In genomic region chr2:219003267-219003634, GRCh38 we compare ENCODE assay signal across 9 cellular contexts. TPM values are rescaled to one million over a fixed set of nuclear protein-coding genes. Genes with fewer than 3 reads are reported as not detected.
DNase-seq lines count a peak whose midpoint lies in the region; ATAC-seq and TF ChIP-seq lines count a peak whose summit lies in the region.
"Had no signal": no experiment of that assay in that cellular context is flagged by ENCODE, and none has a peak within 500 bp of the region (broad histone marks: within the 10 kb centered on the region; RNA-seq: fewer than 3 reads in every experiment).

No MANE protein-coding gene starts in this region.

- TF ChIP-seq EP300 in suprapubic skin (IDR thresholded peaks at IDR 0.05), result no peak

- no peak for ATAC-seq in activated T-cell treated with anti-CD3 and anti-CD28 coated beads, Interleukin-2, amount 50 U/mL, for 72 hours (replicated peaks in 1 of 2)
- ATAC-seq in T-cell (replicated peaks in 1 of 4), result no peak
- no peak for ATAC-seq in GM18498 (IDR thresholded peaks at IDR 0.05; ENCODE audit: unreplicated experiment)

- H3K4me1 ChIP-seq in suprapubic skin, result peaks cover 26% of the 10 kb centered on the region

- POLR2A ChIA-PET in T-cell (lab: Charles Lee), result no interaction called here

- H3K36me3 Mint-ChIP-seq in activated T-cell treated with anti-CD3 and anti-CD28 coated beads, Interleukin-2, amount 50 U/mL, for 72 hours (ENCODE audit: insufficient read depth in 2 of 2), result no peaks in the 10 kb centered on the region
- H3K36me3 Mint-ChIP-seq in T-cell, result no peaks in the 10 kb centered on the region

- TF ChIP-seq CTCF in suprapubic skin (IDR thresholded peaks at IDR 0.05), result no peak

- peaks cover 22% of the 10 kb centered on the region for H3K4me1 Mint-ChIP-seq in activated T-cell treated with anti-CD3 and anti-CD28 coated beads, Interleukin-2, amount 50 U/mL, for 72 hours (ENCODE audit: low read depth)
- peaks cover 10 to 22% (median 18%) of the 10 kb centered on the region in 3 donors for H3K4me1 Mint-ChIP-seq in T-cell

- CTCF ChIA-PET in T-cell (lab: Charles Lee), result interaction anchor here in 1 of 2 donors (0.9 kb wide), 1 partner anchor 9 kb away, joined by 3 read pairs; no protein-coding TSS in a partner anchor

- H3K9me3 Mint-ChIP-seq in activated T-cell treated with anti-CD3 and anti-CD28 coated beads, Interleukin-2, amount 50 U/mL, for 72 hours, result no peaks in the 10 kb centered on the region
- no peaks in the 10 kb centered on the region for H3K9me3 Mint-ChIP-seq in T-cell

- no peak overlapping the region for H3K27ac ChIP-seq in suprapubic skin
- H3K27ac ChIP-seq: heart right ventricle had no signal

- TF ChIP-seq POLR2A in suprapubic skin (IDR thresholded peaks at IDR 0.05), result no peak

- H3K4me3 Mint-ChIP-seq in activated T-cell treated with anti-CD3 and anti-CD28 coated beads, Interleukin-2, amount 50 U/mL, for 72 hours, result peak overlapping the region; percentile 17 to 37
- H3K4me3 Mint-ChIP-seq in T-cell, result peak overlapping the region; percentile 2 to 72 (median 11)

- peaks cover 89% of the 10 kb centered on the region for H3K27me3 ChIP-seq in suprapubic skin

- 38% methylated on average over 5 of the region's 20 CpGs for WGBS in suprapubic skin

- no peak overlapping the region for H3K27ac Mint-ChIP-seq in activated T-cell treated with anti-CD3 and anti-CD28 coated beads, Interleukin-2, amount 50 U/mL, for 72 hours
- H3K27ac Mint-ChIP-seq in T-cell, result no peak overlapping the region

- DNase-seq in activated T-cell treated with anti-CD3 and anti-CD28 coated beads, Interleukin-2, amount 50 U/mL, for 72 hours, result no peak
- no peak for DNase-seq in activated T-cell treated with anti-CD3 and anti-CD28 coated beads for 4 hours
- DNase-seq in T-cell, result no peak
- peak; percentile 96 for DNase-seq in iPS-NIHi11 (ENCODE audit: low spot score)
- DNase-seq in suprapubic skin (ENCODE audit: low spot score in 2 of 2), result no peak
- no peak for DNase-seq in H4 (ENCODE audit: low spot score)
- no peak for DNase-seq in GDM1 (lab: John Stamatoyannopoulos, UW)
- DNase-seq: heart right ventricle had no signal

- H3K27me3 Mint-ChIP-seq in activated T-cell treated with anti-CD3 and anti-CD28 coated beads, Interleukin-2, amount 50 U/mL, for 72 hours (ENCODE audit: low read depth), result peaks cover 72% of the 10 kb centered on the region
- peaks cover 54 to 72% of the 10 kb centered on the region in 2 donors for H3K27me3 Mint-ChIP-seq in T-cell

- H3K36me3 ChIP-seq in suprapubic skin, result no peaks in the 10 kb centered on the region
- H3K36me3 ChIP-seq: heart right ventricle had no signal

- H3K4me3 ChIP-seq in suprapubic skin, result peak overlapping the region; percentile 41

- H3K9me3 ChIP-seq in suprapubic skin, result no peaks in the 10 kb centered on the region
- H3K9me3 ChIP-seq: heart right ventricle had no signal

RNA-seq across cellular contexts. Expression of gene CRYBA2, which starts 10.0 kb away (rescaled TPM):
- total RNA-seq in activated T-cell treated with anti-CD3 and anti-CD28 coated beads, Interleukin-2, amount 50 U/mL, for 72 hours, result not detected
- total RNA-seq in T-cell (not detected), suprapubic skin (not detected)
- total RNA-seq in H4 (2014; rRNA removed; shearing (Covaris generic)), result not detected in 2 replicates
- total RNA-seq: heart right ventricle had no signal

RNA-seq across cellular contexts. Expression of gene FEV, which starts 18.3 kb away (rescaled TPM):
- total RNA-seq in activated T-cell treated with anti-CD3 and anti-CD28 coated beads, Interleukin-2, amount 50 U/mL, for 72 hours, result not detected
- not detected for total RNA-seq in T-cell
- not detected for total RNA-seq in suprapubic skin
- not detected in 2 replicates for total RNA-seq in H4 (2014; rRNA removed; shearing (Covaris generic))
- total RNA-seq: heart right ventricle had no signal

RNA-seq across cellular contexts. Expression of gene CFAP65, which starts 38.1 kb away (rescaled TPM):
- total RNA-seq in activated T-cell treated with anti-CD3 and anti-CD28 coated beads, Interleukin-2, amount 50 U/mL, for 72 hours, result not detected
- total RNA-seq in T-cell (under 1 TPM in 1 of 5 donors, not detected in 4; 0.16 TPM), suprapubic skin (not detected)
- total RNA-seq in H4 (2014; rRNA removed; shearing (Covaris generic)), result 0.10 TPM in 1 of 2 replicates, not detected in the other
- total RNA-seq: heart right ventricle had no signal

RNA-seq across cellular contexts. Expression of gene CDK5R2, which starts 43.8 kb away (rescaled TPM):
- total RNA-seq in activated T-cell treated with anti-CD3 and anti-CD28 coated beads, Interleukin-2, amount 50 U/mL, for 72 hours, result not detected
- total RNA-seq in T-cell, result not detected
- total RNA-seq in suprapubic skin, result not detected
- 0.45 and 0.75 TPM in 2 replicates for total RNA-seq in H4 (2014; rRNA removed; shearing (Covaris generic))

RNA-seq across cellular contexts. Expression of gene IHH, which starts 57.5 kb away (rescaled TPM):
- under 1 TPM; 0.12 to 0.14 TPM for total RNA-seq in activated T-cell treated with anti-CD3 and anti-CD28 coated beads, Interleukin-2, amount 50 U/mL, for 72 hours
- total RNA-seq in T-cell (under 1 TPM in 2 of 5 donors, not detected in 3; 0.12 to 0.28 TPM), suprapubic skin (under 1 TPM in 2 of 4 donors, not detected in 2; 0.23 to 0.30 TPM)
- total RNA-seq in H4 (2014; rRNA removed; shearing (Covaris generic)), result not detected in 2 replicates
